In the genomic region with DNA sequence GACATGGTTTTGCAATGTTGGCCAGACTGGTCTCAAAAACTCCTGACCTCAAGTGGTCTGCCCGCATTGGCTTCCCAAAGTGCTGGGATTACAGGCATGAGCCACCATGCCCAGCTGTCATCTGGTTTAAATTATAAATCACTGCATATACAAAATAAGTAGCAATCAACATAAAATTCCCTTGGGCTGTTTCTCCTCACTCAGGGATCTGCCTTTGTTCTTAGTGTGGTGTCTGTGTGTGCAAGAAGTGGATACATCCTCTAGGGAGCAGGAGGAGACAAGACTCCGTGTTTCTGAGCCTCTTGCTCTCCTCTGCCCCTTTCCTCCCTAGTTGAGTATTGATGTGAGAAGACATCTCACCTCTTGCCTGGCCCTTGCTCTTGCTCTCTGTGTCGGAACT, we compare ENCODE assay signal across 13 cellular contexts.
DNase-seq lines count a peak whose midpoint lies in the region; ATAC-seq, FAIRE-seq and TF ChIP-seq lines count a peak whose summit lies in the region.
"Had no signal": no experiment of that assay in that cellular context is flagged by ENCODE, and none has a peak within 500 bp of the region (broad histone marks: within the 10 kb centered on the region; RNA-seq: fewer than 3 reads in every experiment).

No MANE protein-coding gene starts in this region.

- in situ Hi-C loops in ACHN (cut with HindIII; ENCODE audit: low pct_ligation_motif_present, low pct_unique_long_range_greater_than_20kb, low sequenced_read_pairs), result no loop called here

- DNase-seq in ACHN (peak; percentile 36), GM03348 (ENCODE audit: low spot score) (peak; percentile 23), RWPE1 (ENCODE audit: low spot score) (peak; percentile 24), fibroblast of mammary gland (ENCODE audit: low read depth) (peak; percentile 27), urothelium cell line (ENCODE audit: low spot score) (no peak), ecto neural progenitor cell (ENCODE audit: low spot score) (no peak)
- no peak for DNase-seq in activated CD4-positive, CD25-positive, alpha-beta regulatory T cell treated with anti-CD3 and anti-CD28 coated beads, Interleukin-2, amount 50 U/mL, for 72 hours
- DNase-seq: NK-92 treated with Interleukin-12 subunit alpha and Interleukin-12 subunit beta, amount 100 ng/mL, for 24 hours; stimulated activated CD4-positive, alpha-beta T cell treated with anti-CD3 and anti-CD28 coated beads, Interleukin-4, amount 100 ng/mL, for 4 hours had no signal

- no peak for ATAC-seq in HG03442 (IDR thresholded peaks at IDR 0.05; ENCODE audit: unreplicated experiment)

- TF ChIP-seq CTCF in RWPE1 (conservative IDR thresholded peaks at IDR 0.05; ENCODE audit: low read depth) (no peak), fibroblast of mammary gland (conservative IDR thresholded peaks at IDR 0.05; ENCODE audit: control insufficient read depth, insufficient read depth, low read depth, low read length) (peak; percentile 8)

- CTCF ChIA-PET in RWPE1 (lab: Yijun Ruan, JAX), result interaction anchor here (0.7 to 2.4 kb wide), 3 partner anchors 101 to 1020 kb away, joined by 3 to 11 read pairs (median 4); no protein-coding TSS in a partner anchor

- FAIRE-seq in urothelium cell line (lab: Jason Lieb, UNC), result no peak
- FAIRE-seq: GM12891 had no signal

- H3K27ac ChIP-seq in RWPE1, result no peak overlapping the region
- H3K27ac ChIP-seq: C4-2B, suprapubic skin had no signal

- H3K4me3 ChIP-seq in fibroblast of mammary gland (ENCODE audit: control insufficient read depth, low read depth, low read length), result no peak overlapping the region
- H3K4me3 ChIP-seq: suprapubic skin had no signal

- POLR2A ChIA-PET in RWPE1 (lab: Yijun Ruan, JAX; ENCODE audit: low non-redundant PET), result no interaction called here

Comparison
In these comparisons a context has a peak if more than half of its experiments do, and no peak if none do; other contexts are left out.
1. DNase-seq: peak in ACHN (single experiment), GM03348 (single experiment), RWPE1 (single experiment) and fibroblast of mammary gland (single experiment); none in activated CD4-positive, CD25-positive, alpha-beta regulatory T cell treated with anti-CD3 and anti-CD28 coated beads, Interleukin-2, amount 50 U/mL, for 72 hours (single experiment), urothelium cell line (single experiment) and ecto neural progenitor cell (single experiment).